Comparison of ENCODE assay signal across 23 cellular contexts in genomic region chr19:57701625-57702024, GRCh38. TPM values are rescaled to one million over a fixed set of nuclear protein-coding genes. Genes with fewer than 3 reads are reported as not detected.
"Had no signal": no experiment of that assay in that cellular context is flagged by ENCODE, and none has a peak within 500 bp of the region (broad histone marks: within the 10 kb centered on the region; RNA-seq: fewer than 3 reads in every experiment).

No MANE protein-coding gene starts in this region.

- H3K4me2 ChIP-seq: SK-N-SH had no signal

- DNase-seq: KBM-7, MV-4-11, NCI-H1048, NCI-H1105, NCI-H1417, NCI-H1436 treated with DMSO at 0.1 percent for 48 hours, NCI-H1694, NCI-H187 treated with DMSO at 0.1 percent for 48 hours, NCI-H2029 treated with DMSO at 0.1 percent for 48 hours, NCI-H2171 treated with DMSO at 0.1 percent for 48 hours, NCI-H510A, NCI-H524 treated with DMSO at 0.1 percent for 48 hours, NCI-H69, NCI-H774, RPMI8226, SHP77, SK-N-SH, SW 1271 had no signal

- H3K27me3 Mint-ChIP-seq: IgD-negative memory B cell had no signal

- H3K9ac ChIP-seq: SK-N-SH had no signal

- FAIRE-seq: RCC 7860 had no signal

- H3K4me3 Mint-ChIP-seq: IgD-negative memory B cell had no signal

- H3K27ac Mint-ChIP-seq: IgD-negative memory B cell had no signal

RNA-seq across cellular contexts. Expression of gene ZNF154, which starts 7.4 kb away (rescaled TPM):
- total RNA-seq: HT1080, MCF 10A had no signal
- polyA plus RNA-seq: SK-N-SH had no signal

RNA-seq across cellular contexts. Expression of gene ZNF671, which starts 25.8 kb away (rescaled TPM):
- polyA plus RNA-seq: SK-N-SH had no signal

RNA-seq across cellular contexts. Expression of gene ZSCAN4, which starts 32.9 kb away (rescaled TPM):
- total RNA-seq: HT1080, MCF 10A, SK-MEL-5 had no signal
- polyA plus RNA-seq: IgD-negative memory B cell, SK-N-SH had no signal
